15 cellular contexts compared by ENCODE assay signal in genomic region chr7:97381815-97382214, GRCh38.
"Had no signal": no experiment of that assay in that cellular context is flagged by ENCODE, and none has a peak within 500 bp of the region (broad histone marks: within the 10 kb centered on the region; RNA-seq: fewer than 3 reads in every experiment).

No MANE protein-coding gene starts in this region.

- DNase-seq: activated CD4-positive, alpha-beta memory T cell treated with anti-CD3 and anti-CD28 coated beads, Interleukin-2, amount 10 ng/mL, durations not matched to agents 7 days and 5 days; activated CD4-positive, alpha-beta T cell treated with anti-CD3 and anti-CD28 coated beads, Interleukin-2, amount 10 ng/mL, durations not matched to agents 24 days and 14 days; activated effector memory CD4-positive, alpha-beta T cell treated with Interleukin-2 at 50 U/mL for 16 hours; activated naive CD4-positive, alpha-beta T cell treated with anti-CD3 and anti-CD28 coated beads, Interleukin-2, amount 10 ng/mL, durations not matched to agents 7 days and 5 days; activated T-cell treated with anti-CD3 and anti-CD28 coated beads, Interleukin-2, amount 50 U/mL, for 72 hours; amygdala; cerebellar nuclear complex; cortex of kidney; effector CD4-positive, alpha-beta T cell; lower lobe of right lung; naive thymus-derived CD4-positive, alpha-beta T cell; psoas muscle; stimulated activated CD4-positive, alpha-beta T cell treated with anti-CD3 and anti-CD28 coated beads, Interleukin-4, amount 100 ng/mL, for 4 hours; stimulated activated naive CD8-positive, alpha-beta T cell treated with anti-CD3 and anti-CD28 coated beads, Interleukin-15, Interleukin-2, amounts not matched to agents 100 U/mL and 50 U/mL, for 24 hours had no signal

- ATAC-seq: activated CD4-positive, CD25-positive, alpha-beta regulatory T cell treated with anti-CD3 and anti-CD28 coated beads, Interleukin-2, amount 50 U/mL, for 24 hours; activated T-cell treated with anti-CD3 and anti-CD28 coated beads, Interleukin-2, amount 50 U/mL, for 72 hours; lower lobe of right lung; naive thymus-derived CD4-positive, alpha-beta T cell; psoas muscle; stimulated activated naive CD8-positive, alpha-beta T cell treated with anti-CD3 and anti-CD28 coated beads, Interleukin-15, Interleukin-2, amounts not matched to agents 100 U/mL and 50 U/mL, for 24 hours had no signal
